ENCODE assay signal across 18 cellular contexts in the genomic region with DNA sequence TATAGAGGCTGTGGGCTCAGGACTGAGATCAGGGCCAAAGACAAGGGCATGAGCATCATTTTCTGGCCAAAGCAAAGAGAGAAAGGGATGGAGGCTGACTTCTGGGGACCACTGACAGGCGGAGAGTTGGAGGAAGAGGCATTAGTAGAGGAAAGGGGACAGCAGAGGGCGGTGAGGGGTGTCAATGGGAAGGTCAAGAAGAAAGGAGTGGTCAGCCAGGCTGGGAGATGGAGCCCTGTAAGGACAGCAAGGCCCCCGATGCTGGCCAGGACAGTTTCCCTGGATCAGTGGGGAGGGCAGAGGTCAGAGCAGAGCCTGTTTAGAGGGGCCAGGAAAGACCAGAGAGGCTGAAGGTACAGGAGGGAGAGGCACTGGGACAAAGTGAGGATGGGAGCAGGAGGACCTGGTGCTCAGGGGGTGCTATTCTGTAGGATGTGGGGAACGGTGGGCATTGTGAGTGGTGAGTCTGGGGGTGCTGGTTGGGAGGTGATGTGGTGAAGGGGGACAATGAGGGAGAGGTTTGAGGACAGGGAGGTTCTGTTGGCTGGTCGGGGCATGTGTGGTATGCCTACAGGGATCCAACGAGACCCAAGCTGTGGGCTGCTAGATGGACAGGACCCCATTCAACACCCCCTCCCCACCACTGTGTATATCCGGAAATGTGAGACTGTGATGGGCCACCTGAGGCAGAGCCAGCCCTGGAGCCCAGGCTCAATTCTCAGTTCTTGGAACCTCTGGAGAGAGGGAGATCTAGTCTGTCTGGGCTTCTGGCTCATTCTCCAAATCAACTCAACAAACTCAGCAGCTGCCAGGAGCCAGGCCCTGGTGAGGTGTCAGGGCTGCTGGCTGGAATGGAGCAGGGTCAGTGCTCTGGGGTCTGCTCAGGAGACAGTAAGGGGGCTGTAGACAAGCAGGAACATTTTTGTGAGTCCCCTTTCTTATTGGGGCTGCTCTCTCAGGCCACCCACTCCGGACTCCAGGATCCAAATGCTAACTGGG. TPM values are rescaled to one million over a fixed set of nuclear protein-coding genes. Genes with fewer than 3 reads are reported as not detected.
"Had no signal": no experiment of that assay in that cellular context is flagged by ENCODE, and none has a peak within 500 bp of the region (broad histone marks: within the 10 kb centered on the region; RNA-seq: fewer than 3 reads in every experiment).

No MANE protein-coding gene starts in this region.

- H3K9me3 Mint-ChIP-seq: activated CD4-positive, alpha-beta memory T cell treated with anti-CD3 and anti-CD28 coated beads, Interleukin-2, amount 10 ng/mL, durations not matched to agents 7 days and 5 days; activated naive CD4-positive, alpha-beta T cell treated with anti-CD3 and anti-CD28 coated beads, Interleukin-2, amount 50 U/mL, for 72 hours; activated T-cell treated with anti-CD3 and anti-CD28 coated beads, Interleukin-2, amount 50 U/mL, for 24 hours; neural crest cell; stimulated activated naive B cell treated with anti-CD40 and anti-IgM and Interleukin-4, amounts not matched to agents 10 μg/mL and 1 μg/mL and 100 μg/mL, for 72 hours had no signal

- DNase-seq: activated CD4-positive, alpha-beta memory T cell treated with anti-CD3 and anti-CD28 coated beads, Interleukin-2, amount 10 ng/mL, durations not matched to agents 7 days and 5 days; activated CD4-positive, alpha-beta T cell treated with anti-CD3 and anti-CD28 coated beads for 4 hours; activated effector memory CD4-positive, alpha-beta T cell treated with Interleukin-2 at 50 U/mL for 16 hours; activated T-cell treated with anti-CD3 and anti-CD28 coated beads, Interleukin-2, amount 50 U/mL, for 24 hours; effector memory CD4-positive, alpha-beta T cell; foreskin keratinocyte; midbrain; stimulated activated naive B cell treated with anti-CD40 and anti-IgM and Interleukin-4, amounts not matched to agents 10 μg/mL and 1 μg/mL and 100 μg/mL, for 72 hours; substantia nigra had no signal

- H3K36me3 ChIP-seq: ovary, tibial nerve, vagina had no signal

- H3K4me3 Mint-ChIP-seq: activated CD4-positive, alpha-beta memory T cell treated with anti-CD3 and anti-CD28 coated beads, Interleukin-2, amount 10 ng/mL, durations not matched to agents 7 days and 5 days; activated T-cell treated with anti-CD3 and anti-CD28 coated beads, Interleukin-2, amount 50 U/mL, for 24 hours; neural crest cell; stimulated activated naive B cell treated with anti-CD40 and anti-IgM and Interleukin-4, amounts not matched to agents 10 μg/mL and 1 μg/mL and 100 μg/mL, for 72 hours had no signal

- H3K4me1 Mint-ChIP-seq: activated CD4-positive, alpha-beta memory T cell treated with anti-CD3 and anti-CD28 coated beads, Interleukin-2, amount 10 ng/mL, durations not matched to agents 7 days and 5 days; neural crest cell had no signal

- H3K4me1 ChIP-seq: foreskin keratinocyte, tibial nerve, vagina had no signal

- ATAC-seq: activated naive CD4-positive, alpha-beta T cell treated with anti-CD3 and anti-CD28 coated beads, Interleukin-2, amount 50 U/mL, for 72 hours; stimulated activated naive B cell treated with anti-CD40 and anti-IgM and Interleukin-4, amounts not matched to agents 10 μg/mL and 1 μg/mL and 100 μg/mL, for 72 hours had no signal

- H3K4me3 ChIP-seq: ovary, tibial nerve, vagina had no signal

- H3K36me3 Mint-ChIP-seq: activated naive CD4-positive, alpha-beta T cell treated with anti-CD3 and anti-CD28 coated beads, Interleukin-2, amount 50 U/mL, for 72 hours; stimulated activated naive B cell treated with anti-CD40 and anti-IgM and Interleukin-4, amounts not matched to agents 10 μg/mL and 1 μg/mL and 100 μg/mL, for 72 hours had no signal

- H3K27ac ChIP-seq: foreskin keratinocyte, ovary, tibial nerve, vagina had no signal

- H3K27me3 ChIP-seq: foreskin keratinocyte, ovary, tibial nerve, vagina had no signal

- H3K27me3 Mint-ChIP-seq: activated T-cell treated with anti-CD3 and anti-CD28 coated beads, Interleukin-2, amount 50 U/mL, for 24 hours had no signal

- H3K27ac Mint-ChIP-seq: activated CD4-positive, alpha-beta memory T cell treated with anti-CD3 and anti-CD28 coated beads, Interleukin-2, amount 10 ng/mL, durations not matched to agents 7 days and 5 days; activated T-cell treated with anti-CD3 and anti-CD28 coated beads, Interleukin-2, amount 50 U/mL, for 24 hours; stimulated activated naive B cell treated with anti-CD40 and anti-IgM and Interleukin-4, amounts not matched to agents 10 μg/mL and 1 μg/mL and 100 μg/mL, for 72 hours had no signal

- H3K9me3 ChIP-seq: ovary, tibial nerve, vagina had no signal

RNA-seq across cellular contexts. Expression of a gene that starts 1.4 kb away (rescaled TPM):
- total RNA-seq: activated CD4-positive, alpha-beta memory T cell treated with anti-CD3 and anti-CD28 coated beads, Interleukin-2, amount 10 ng/mL, durations not matched to agents 7 days and 5 days; activated naive CD4-positive, alpha-beta T cell treated with anti-CD3 and anti-CD28 coated beads, Interleukin-2, amount 50 U/mL, for 72 hours; foreskin keratinocyte; lung microvascular endothelial cell; myocyte; neural crest cell; ovary; pulmonary artery endothelial cell; T-helper 1 cell treated with Interleukin-12 subunit alpha and Interleukin-12 subunit beta and Interleukin-4 antibody, amounts not matched to agents 30 ng/mL and 1 ng/mL, for 36 hours; tibial nerve; vagina had no signal

RNA-seq across cellular contexts. Expression of a gene that starts 16.8 kb away (rescaled TPM):
- total RNA-seq: foreskin keratinocyte, lung microvascular endothelial cell, neural crest cell, pulmonary artery endothelial cell had no signal
- polyA plus RNA-seq: foreskin keratinocyte had no signal
